In genomic region chr20:62796699-62797491, GRCh38 we compare ENCODE assay signal across 8 cellular contexts. TPM values are rescaled to one million over a fixed set of nuclear protein-coding genes. Genes with fewer than 3 reads are reported as not detected.
A peak's percentile ranks its signal among the peaks of the same experiment; 100 is the strongest.
DNase-seq lines count a peak whose midpoint lies in the region; ATAC-seq, FAIRE-seq and TF ChIP-seq lines count a peak whose summit lies in the region.

No MANE protein-coding gene starts in this region.

- H3K9ac ChIP-seq in HUES6 (ENCODE audit: low read length) (no peak overlapping the region), keratinocyte (ENCODE audit: control insufficient read depth, extremely low read depth, insufficient read depth, low read length) (peak overlapping the region; percentile 73), subcutaneous abdominal adipose tissue (ENCODE audit: low read length in 5 of 5) (peak overlapping the region in 4 of 5 donors; percentile 55 to 71 (median 67))

- peaks cover 3% of the 10 kb centered on the region for H3K9me1 ChIP-seq in keratinocyte (ENCODE audit: control insufficient read depth, extremely low read depth, insufficient read depth, low read length)

- H3K4me1 ChIP-seq in HUES6 (ENCODE audit: control insufficient read depth, insufficient read depth, low read length) = peaks cover 8% of the 10 kb centered on the region
- H3K4me1 ChIP-seq in keratinocyte (ENCODE audit: control insufficient read depth, extremely low read depth, insufficient read depth, low read length) = peaks cover 26% of the 10 kb centered on the region
- H3K4me1 ChIP-seq in subcutaneous abdominal adipose tissue (ENCODE audit: control insufficient read depth in 5 of 5, insufficient read depth in 5 of 5, low read length in 5 of 5) = peaks cover 0 to 39% (median 33%) of the 10 kb centered on the region in 5 donors

- H3K4me3 ChIP-seq in HUES6 (ENCODE audit: low read depth, low read length) (peak overlapping the region; percentile 80), keratinocyte (ENCODE audit: control insufficient read depth in 2 of 3, extremely low read depth in 1 of 3, insufficient read depth in 2 of 3, low read depth in 1 of 3, low read length in 3 of 3) (peak overlapping the region; percentile 51 to 68 (median 51)), subcutaneous abdominal adipose tissue (ENCODE audit: low read depth in 1 of 5, low read length in 5 of 5) (peak overlapping the region; percentile 35 to 79 (median 60))

- H2AFZ ChIP-seq in keratinocyte (ENCODE audit: control insufficient read depth, low read length) = no peak overlapping the region

- peaks cover 13% of the 10 kb centered on the region for H3K79me2 ChIP-seq in keratinocyte (ENCODE audit: control insufficient read depth, insufficient read depth, low read length)

- no peak for FAIRE-seq in keratinocyte (lab: Jason Lieb, UNC)

- H3K36me3 ChIP-seq in HUES6 (ENCODE audit: control insufficient read depth, insufficient read depth, low read length) (peaks cover 34% of the 10 kb centered on the region), keratinocyte (ENCODE audit: control insufficient read depth in 2 of 2, extremely low read depth in 1 of 2, insufficient read depth in 2 of 2, low read length in 2 of 2) (peaks cover 27% of the 10 kb centered on the region in 2 experiments), subcutaneous abdominal adipose tissue (ENCODE audit: control insufficient read depth in 5 of 5, insufficient read depth in 5 of 5, low read length in 5 of 5) (peaks cover 0 to 38% (median 31%) of the 10 kb centered on the region in 5 donors)

- ATAC-seq in HG03097 (IDR thresholded peaks at IDR 0.05; ENCODE audit: low FRiP score, unreplicated experiment) = no peak

- dilution Hi-C loops in keratinocyte (cut with MboI; ENCODE audit: extremely low pct_ligation_motif_present, low sequenced_read_pairs) = no loop called here

- no peak overlapping the region for H3K27ac ChIP-seq in HUES6 (ENCODE audit: low read depth, low read length)
- H3K27ac ChIP-seq in angular gyrus (ENCODE audit: low read depth, low read length) = peak overlapping the region; percentile 76
- peak overlapping the region; percentile 62 for H3K27ac ChIP-seq in keratinocyte (ENCODE audit: control insufficient read depth, insufficient read depth, low read length)
- H3K27ac ChIP-seq in subcutaneous abdominal adipose tissue (ENCODE audit: low read depth, low read length) = peak overlapping the region; percentile 37

- H3K27me3 ChIP-seq in HUES6 (ENCODE audit: control insufficient read depth, insufficient read depth, low read length) (peaks cover 3% of the 10 kb centered on the region; the same call in 1 of the 2 replicates), keratinocyte (ENCODE audit: control insufficient read depth, extremely low read depth, insufficient read depth, low read length) (no peaks in the 10 kb centered on the region), subcutaneous abdominal adipose tissue (ENCODE audit: control insufficient read depth in 5 of 5, insufficient read depth in 4 of 5, low read length in 5 of 5) (no peaks in the 10 kb centered on the region)

- peak overlapping the region; percentile 71 for H3K4me2 ChIP-seq in keratinocyte (ENCODE audit: control insufficient read depth, extremely low read depth, insufficient read depth, low read depth, low read length)

- no peaks in the 10 kb centered on the region for H4K20me1 ChIP-seq in keratinocyte (ENCODE audit: control insufficient read depth, extremely low read depth, insufficient read depth, low read length)

- DNase-seq in keratinocyte (ENCODE audit: low read depth, low spot score) (no peak), NCI-H1436 (lab: John Stamatoyannopoulos, UW) (no peak), A172 (ENCODE audit: low spot score) (no peak)
- DNase-seq in stimulated activated CD4-positive, alpha-beta T cell treated with anti-CD3 and anti-CD28 coated beads, Interleukin-15, amount 100 ng/mL, for 24 hours = no peak

- no peak for TF ChIP-seq CTCF in keratinocyte (optimal IDR thresholded peaks at IDR 0.05 in 1 of 3, IDR thresholded peaks at IDR 0.05 in 1 of 3, conservative IDR thresholded peaks at IDR 0.05 in 1 of 3; ENCODE audit: extremely low read depth in 1 of 3, insufficient read depth in 2 of 3, low read length in 3 of 3)

- H3K9me3 ChIP-seq in HUES6 (ENCODE audit: control insufficient read depth, insufficient read depth, low read depth, low read length) (no peaks in the 10 kb centered on the region), keratinocyte (ENCODE audit: control insufficient read depth, low read depth, low read length) (no peaks in the 10 kb centered on the region), subcutaneous abdominal adipose tissue (ENCODE audit: control insufficient read depth in 5 of 5, low read length in 5 of 5) (no peaks in the 10 kb centered on the region)

RNA-seq across cellular contexts. Expression of gene MRGBP, which starts 0.6 kb away (rescaled TPM):
- polyA plus RNA-seq in keratinocyte = 12.3 to 15.6 TPM (median 15.0 TPM) in 3 replicates
- 5.1 TPM for polyA plus RNA-seq in keratinocyte (2011; ENCODE audit: low read depth)
- 10.0 and 15.3 TPM in 2 replicates for polyA plus RNA-seq in keratinocyte (2011; cell fraction: cytosol; rRNA removed)
- polyA plus RNA-seq in keratinocyte (2011; cell fraction: nucleus; rRNA removed) = 12.3 and 13.1 TPM in 2 replicates
- polyA plus RNA-seq in keratinocyte (2012; ENCODE audit: low replicate concordance) = 9.0 and 16.4 TPM in 2 replicates
- 8.1 to 12.9 TPM (median 8.4 TPM) in 3 replicates for polyA minus RNA-seq in keratinocyte
- polyA minus RNA-seq in keratinocyte (2011; cell fraction: cytosol; rRNA and poly(A)+ RNA removed) = 12.9 TPM
- 3.9 TPM in 2 replicates for polyA minus RNA-seq in keratinocyte (2011; cell fraction: nucleus; rRNA and poly(A)+ RNA removed)
- 60.5 and 63.2 TPM in 2 replicates for total RNA-seq in A172 (2014; rRNA removed; shearing (Covaris generic))

RNA-seq across cellular contexts. Expression of gene OGFR, which starts 7.7 kb away (rescaled TPM):
- 29.8 to 39.8 TPM (median 31.5 TPM) in 3 replicates for polyA plus RNA-seq in keratinocyte
- 12.8 TPM for polyA plus RNA-seq in keratinocyte (2011; ENCODE audit: low read depth)
- 17.3 and 32.5 TPM in 2 replicates for polyA plus RNA-seq in keratinocyte (2011; cell fraction: cytosol; rRNA removed)
- polyA plus RNA-seq in keratinocyte (2011; cell fraction: nucleus; rRNA removed) = 43.7 and 47.3 TPM in 2 replicates
- polyA plus RNA-seq in keratinocyte (2012; ENCODE audit: low replicate concordance) = 10.9 and 37.3 TPM in 2 replicates
- 17.8 to 29.0 TPM (median 26.5 TPM) in 3 replicates for polyA minus RNA-seq in keratinocyte
- polyA minus RNA-seq in keratinocyte (2011; cell fraction: cytosol; rRNA and poly(A)+ RNA removed) = 44.1 TPM
- polyA minus RNA-seq in keratinocyte (2011; cell fraction: nucleus; rRNA and poly(A)+ RNA removed) = 20.3 and 22.1 TPM in 2 replicates
- 66.0 and 90.7 TPM in 2 replicates for total RNA-seq in A172 (2014; rRNA removed; shearing (Covaris generic))

RNA-seq across cellular contexts. Expression of gene COL9A3, which starts 20.0 kb away (rescaled TPM):
- 2.7 to 4.8 TPM (median 3.6 TPM) in 3 replicates for polyA plus RNA-seq in keratinocyte
- 0.36 TPM for polyA plus RNA-seq in keratinocyte (2011; ENCODE audit: low read depth)
- 1.7 and 3.6 TPM in 2 replicates for polyA plus RNA-seq in keratinocyte (2011; cell fraction: cytosol; rRNA removed)
- polyA plus RNA-seq in keratinocyte (2011; cell fraction: nucleus; rRNA removed) = 2.0 and 2.6 TPM in 2 replicates
- polyA plus RNA-seq in keratinocyte (2012; ENCODE audit: low replicate concordance) = 1.5 and 7.3 TPM in 2 replicates
- polyA minus RNA-seq in keratinocyte = 0.23 to 0.61 TPM in 2 of 3 replicates, not detected in the other
- polyA minus RNA-seq in keratinocyte (2011; cell fraction: cytosol; rRNA and poly(A)+ RNA removed) = 5.4 TPM
- 0.47 and 0.84 TPM in 2 replicates for polyA minus RNA-seq in keratinocyte (2011; cell fraction: nucleus; rRNA and poly(A)+ RNA removed)
- 1.9 and 2.8 TPM in 2 replicates for total RNA-seq in A172 (2014; rRNA removed; shearing (Covaris generic))
